Comparison of ENCODE assay signal across 10 cellular contexts in genomic region chr3:89114841-89115223, GRCh38. TPM values are rescaled to one million over a fixed set of nuclear protein-coding genes. Genes with fewer than 3 reads are reported as not detected.
A peak's percentile ranks its signal among the peaks of the same experiment; 100 is the strongest.
DNase-seq lines count a peak whose midpoint lies in the region; ATAC-seq and TF ChIP-seq lines count a peak whose summit lies in the region.
"Had no signal": no experiment of that assay in that cellular context is flagged by ENCODE, and none has a peak within 500 bp of the region (broad histone marks: within the 10 kb centered on the region; RNA-seq: fewer than 3 reads in every experiment).

No MANE protein-coding gene starts in this region.

- H3K27ac ChIP-seq in SK-N-SH (ENCODE audit: low read depth in 2 of 2, low read length in 1 of 2), result no peak overlapping the region
- peak overlapping the region; percentile 47 for H3K27ac ChIP-seq in cingulate gyrus (ENCODE audit: low read depth, low read length)
- H3K27ac ChIP-seq in mucosa of rectum (ENCODE audit: low read depth in 2 of 2, low read length in 2 of 2), result no peak overlapping the region
- peak overlapping the region in 1 of 2 donors; percentile 76 for H3K27ac ChIP-seq in uterus

- DNase-seq in SK-N-SH (no peak), uterus (no peak), NCI-H510A (lab: John Stamatoyannopoulos, UW) (no peak), NCI-H2227 (lab: John Stamatoyannopoulos, UW; ENCODE audit: unreplicated experiment) (no peak), putamen (ENCODE audit: low spot score) (no peak)
- DNase-seq: activated CD8-positive, alpha-beta memory T cell treated with anti-CD3 and anti-CD28 coated beads, Interleukin-2, amount 50 U/mL, for 4 hours had no signal

- TF ChIP-seq RAD21 in SK-N-SH (IDR thresholded peaks at IDR 0.05; ENCODE audit: low read length), result no peak

- TF ChIP-seq POLR2A in uterus (IDR thresholded peaks at IDR 0.05), result no peak

- CTCF ChIA-PET in SK-N-SH (lab: Yijun Ruan, JAX), result no interaction called here

- TF ChIP-seq EP300 in SK-N-SH (IDR thresholded peaks at IDR 0.05; ENCODE audit: borderline replicate concordance in 1 of 2, low read depth in 1 of 2, low read length in 1 of 2), result no peak

- H3K9ac ChIP-seq in SK-N-SH (no peak overlapping the region), mucosa of rectum (ENCODE audit: low read depth in 1 of 2, low read length in 2 of 2) (no peak overlapping the region)

- peak overlapping the region; percentile 88; the same call in 1 of the 2 replicates for H3K4me2 ChIP-seq in SK-N-SH

- TF ChIP-seq CTCF in SK-N-SH (IDR thresholded peaks at IDR 0.05) (no peak), uterus (IDR thresholded peaks at IDR 0.05) (no peak)

- H3K27me3 ChIP-seq in SK-N-SH (ENCODE audit: insufficient read depth) (peaks cover 5% of the 10 kb centered on the region; the same call in 1 of the 2 replicates), mucosa of rectum (ENCODE audit: control insufficient read depth in 2 of 2, insufficient read depth in 2 of 2, low read length in 2 of 2) (peaks cover 0 to 4% of the 10 kb centered on the region in 2 donors), uterus (peaks cover 0 to 8% of the 10 kb centered on the region in 2 donors)

- no peaks in the 10 kb centered on the region for H3K9me3 ChIP-seq in SK-N-SH
- no peaks in the 10 kb centered on the region for H3K9me3 ChIP-seq in mucosa of rectum (ENCODE audit: control insufficient read depth in 2 of 2, low read length in 2 of 2)
- no peaks in the 10 kb centered on the region for H3K9me3 ChIP-seq in uterus
- H3K9me3 ChIP-seq: BE2C had no signal

- H3K4me3 ChIP-seq in SK-N-SH (ENCODE audit: low read depth in 2 of 2, low read length in 1 of 2), result peak overlapping the region in 1 of 2 experiments; percentile 67; a peak in 1 of 4 replicates
- peak overlapping the region; percentile 19 to 61 for H3K4me3 ChIP-seq in mucosa of rectum (ENCODE audit: low read length in 2 of 2)
- H3K4me3 ChIP-seq in uterus, result peak overlapping the region; percentile 25 to 45

- H3F3A ChIP-seq in SK-N-SH (replicated peaks; ENCODE audit: insufficient read depth), result no peaks in the 10 kb centered on the region

- no peaks in the 10 kb centered on the region for H4K20me1 ChIP-seq in SK-N-SH (ENCODE audit: insufficient read depth)

- intact Hi-C loops in uterus (cut with DNase I; ENCODE audit: low total_unique reads), result no loop called here

- no peak; the same call in 2 of the 3 replicates for ATAC-seq in SK-N-SH treated with all-trans-retinoic acid at 6 μM for 48 hours

- H3K79me2 ChIP-seq in SK-N-SH (ENCODE audit: insufficient read depth), result no peaks in the 10 kb centered on the region

- no peak overlapping the region for H2AFZ ChIP-seq in SK-N-SH (ENCODE audit: low read depth)

- H3K4me1 ChIP-seq in SK-N-SH (ENCODE audit: control insufficient read depth in 1 of 2, insufficient read depth in 2 of 2, low read depth in 1 of 2, low read length in 1 of 2) (no peaks in the 10 kb centered on the region; a peak in 2 of 4 replicates), mucosa of rectum (ENCODE audit: control insufficient read depth in 2 of 2, insufficient read depth in 2 of 2, low read length in 2 of 2) (peaks cover 0 to 2% of the 10 kb centered on the region in 2 donors), uterus (no peaks in the 10 kb centered on the region)
- H3K4me1 ChIP-seq: BE2C had no signal

- no peaks in the 10 kb centered on the region for H3K9me2 ChIP-seq in SK-N-SH

- no peaks in the 10 kb centered on the region for H3K36me3 ChIP-seq in SK-N-SH (replicated peaks in 1 of 2; ENCODE audit: control insufficient read depth in 1 of 2, insufficient read depth in 2 of 2, low read length in 1 of 2)
- H3K36me3 ChIP-seq in mucosa of rectum (ENCODE audit: control insufficient read depth in 2 of 2, insufficient read depth in 2 of 2, low read length in 2 of 2), result no peaks in the 10 kb centered on the region
- no peaks in the 10 kb centered on the region for H3K36me3 ChIP-seq in uterus
- H3K36me3 ChIP-seq: BE2C had no signal

- 11% methylated on average over 5 of the region's 13 CpGs for WGBS in SK-N-SH (ENCODE audit: low lambda C conversion rate)

- POLR2A ChIA-PET in SK-N-SH (lab: Yijun Ruan, JAX), result no interaction called here

TF ChIP-seq in SK-N-SH, 30 proteins besides CTCF, POLR2A, EP300 and RAD21 (continues in another document):
- TF ChIP-seq JUND (IDR thresholded peaks at IDR 0.05) (no peak), CHD2 (IDR thresholded peaks at IDR 0.05; ENCODE audit: low read length, partially characterized antibody) (no peak), FOXJ3 (CRISPR knock-in tag; IDR thresholded peaks at IDR 0.05) (no peak), SIN3A (IDR thresholded peaks at IDR 0.05; ENCODE audit: borderline replicate concordance, low read depth, low read length) (no peak), REST (IDR thresholded peaks at IDR 0.05; ENCODE audit: low read depth, low read length) (no peak), GABPA (IDR thresholded peaks at IDR 0.05; ENCODE audit: low read depth) (no peak), FOXM1 (IDR thresholded peaks at IDR 0.05; ENCODE audit: low read depth) (no peak), NRF1 (IDR thresholded peaks at IDR 0.05; ENCODE audit: low read depth, low read length) (no peak), GATA2 (CRISPR knock-in tag; IDR thresholded peaks at IDR 0.05) (no peak), RFX5 (IDR thresholded peaks at IDR 0.05; ENCODE audit: low read length) (no peak)

TF ChIP-seq in SK-N-SH treated with all-trans-retinoic acid at 6 μM for 48 hours, 23 proteins besides CTCF, POLR2A, EP300 and RAD21:
- no peak for TF ChIP-seq TSHZ2 (CRISPR knock-in tag; IDR thresholded peaks at IDR 0.05)

RNA-seq across cellular contexts. Expression of gene EPHA3, which starts 7.4 kb away (rescaled TPM):
- not detected in 2 replicates for polyA plus RNA-seq in SK-N-SH (2012; rRNA removed)
- polyA plus RNA-seq in SK-N-SH (2012; cell fraction: cytosol; rRNA removed), result not detected in 2 replicates
- not detected in 2 replicates for polyA plus RNA-seq in SK-N-SH (2012; cell fraction: nucleus; rRNA removed)
- total RNA-seq in uterus, result 10 to 100 TPM in 3 of 4 donors, 1 to 10 TPM in 1; 5.6 to 63.0 (median 16.6) TPM
